In the genomic region with DNA sequence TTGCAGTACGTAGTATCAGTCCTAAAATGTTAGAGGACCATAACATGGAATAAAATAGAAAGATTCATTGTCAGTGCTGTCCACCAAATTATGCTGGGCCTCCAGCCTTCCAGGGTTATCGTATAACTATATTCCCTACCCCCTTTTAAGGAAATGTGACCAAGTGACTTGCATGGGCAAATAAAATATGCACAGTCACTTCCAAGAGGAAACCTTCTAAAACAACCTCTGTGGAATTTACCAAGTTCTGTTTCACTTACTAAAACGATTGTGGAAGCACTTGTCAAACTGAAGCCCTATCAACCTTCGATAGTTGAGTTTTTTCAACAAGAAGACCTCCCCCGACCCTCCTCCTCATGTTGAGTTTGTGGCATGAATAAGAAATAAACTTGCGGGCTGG, we compare ENCODE assay signal across 28 cellular contexts.
"Had no signal": no experiment of that assay in that cellular context is flagged by ENCODE, and none has a peak within 500 bp of the region (broad histone marks: within the 10 kb centered on the region; RNA-seq: fewer than 3 reads in every experiment).

No MANE protein-coding gene starts in this region.

- H3K27me3 ChIP-seq: neural progenitor cell, ovary, suprapubic skin, testis, tibial artery, transverse colon, upper lobe of right lung, uterus had no signal

- H3K9me3 ChIP-seq: ovary, psoas muscle, suprapubic skin, testis, tibial artery, transverse colon, upper lobe of right lung, uterus had no signal

- DNase-seq: natural killer cell; occipital lobe; ovary; posterior cingulate gyrus; psoas muscle; right cardiac atrium; spleen; stimulated activated CD4-positive, alpha-beta T cell treated with anti-CD3 and anti-CD28 coated beads, Interleukin-12 subunit alpha, Interleukin-12 subunit beta, amount 100 ng/mL, for 4 hours; stimulated activated CD4-positive, alpha-beta T cell treated with anti-CD3 and anti-CD28 coated beads, Interleukin-1b, Interleukin-23, amount 100 ng/mL, for 48 hours; stimulated activated CD4-positive, alpha-beta T cell treated with anti-CD3 and anti-CD28 coated beads, Interleukin-4, amount 100 ng/mL, for 1 hour; stimulated activated CD4-positive, alpha-beta T cell treated with anti-CD3 and anti-CD28 coated beads, Interleukin-4, amount 100 ng/mL, for 4 hours; stimulated activated CD8-positive, alpha-beta memory T cell treated with anti-CD3 and anti-CD28 coated beads, Interleukin-4, amount 100 ng/mL, for 48 hours; stimulated activated naive CD4-positive, alpha-beta T cell; stimulated activated naive CD8-positive, alpha-beta T cell treated with anti-CD3 and anti-CD28 coated beads, Interleukin-15, amount 100 ng/mL, for 72 hours; stimulated activated naive CD8-positive, alpha-beta T cell treated with anti-CD3 and anti-CD28 coated beads, Interleukin-15, Interleukin-2, amounts not matched to agents 100 U/mL and 50 U/mL, for 24 hours; substantia nigra; testis; tibial artery; transverse colon; upper lobe of right lung; uterus had no signal

- H3K4me1 ChIP-seq: neural progenitor cell, parathyroid adenoma, psoas muscle, spleen, suprapubic skin, testis, tibial artery, transverse colon, upper lobe of right lung, uterus had no signal

- ATAC-seq: natural killer cell; psoas muscle; right cardiac atrium; sciatic nerve; stimulated activated memory B cell treated with anti-CD40 and anti-IgM and Interleukin-4, amounts not matched to agents 10 μg/mL and 1 μg/mL and 100 μg/mL, for 72 hours; stimulated activated naive CD8-positive, alpha-beta T cell treated with anti-CD3 and anti-CD28 coated beads, Interleukin-15, amount 100 ng/mL, for 72 hours; stimulated activated naive CD8-positive, alpha-beta T cell treated with anti-CD3 and anti-CD28 coated beads, Interleukin-15, Interleukin-2, amounts not matched to agents 100 U/mL and 50 U/mL, for 24 hours; upper lobe of right lung had no signal

- H3K27ac ChIP-seq: neural progenitor cell, ovary, parathyroid adenoma, psoas muscle, skin epidermis, spleen, suprapubic skin, testis, tibial artery, transverse colon, upper lobe of right lung, uterus had no signal

- H3K4me2 ChIP-seq: neural progenitor cell, smooth muscle cell had no signal

- H3K36me3 ChIP-seq: neural progenitor cell, ovary, spleen, suprapubic skin, tibial artery, transverse colon, upper lobe of right lung, uterus had no signal

- H3K4me3 ChIP-seq: neural progenitor cell, ovary, psoas muscle, skin epidermis, smooth muscle cell, spleen, suprapubic skin, testis, tibial artery, transverse colon, upper lobe of right lung, uterus had no signal
